ENCODE assay signal across 8 cellular contexts in the genomic region with DNA sequence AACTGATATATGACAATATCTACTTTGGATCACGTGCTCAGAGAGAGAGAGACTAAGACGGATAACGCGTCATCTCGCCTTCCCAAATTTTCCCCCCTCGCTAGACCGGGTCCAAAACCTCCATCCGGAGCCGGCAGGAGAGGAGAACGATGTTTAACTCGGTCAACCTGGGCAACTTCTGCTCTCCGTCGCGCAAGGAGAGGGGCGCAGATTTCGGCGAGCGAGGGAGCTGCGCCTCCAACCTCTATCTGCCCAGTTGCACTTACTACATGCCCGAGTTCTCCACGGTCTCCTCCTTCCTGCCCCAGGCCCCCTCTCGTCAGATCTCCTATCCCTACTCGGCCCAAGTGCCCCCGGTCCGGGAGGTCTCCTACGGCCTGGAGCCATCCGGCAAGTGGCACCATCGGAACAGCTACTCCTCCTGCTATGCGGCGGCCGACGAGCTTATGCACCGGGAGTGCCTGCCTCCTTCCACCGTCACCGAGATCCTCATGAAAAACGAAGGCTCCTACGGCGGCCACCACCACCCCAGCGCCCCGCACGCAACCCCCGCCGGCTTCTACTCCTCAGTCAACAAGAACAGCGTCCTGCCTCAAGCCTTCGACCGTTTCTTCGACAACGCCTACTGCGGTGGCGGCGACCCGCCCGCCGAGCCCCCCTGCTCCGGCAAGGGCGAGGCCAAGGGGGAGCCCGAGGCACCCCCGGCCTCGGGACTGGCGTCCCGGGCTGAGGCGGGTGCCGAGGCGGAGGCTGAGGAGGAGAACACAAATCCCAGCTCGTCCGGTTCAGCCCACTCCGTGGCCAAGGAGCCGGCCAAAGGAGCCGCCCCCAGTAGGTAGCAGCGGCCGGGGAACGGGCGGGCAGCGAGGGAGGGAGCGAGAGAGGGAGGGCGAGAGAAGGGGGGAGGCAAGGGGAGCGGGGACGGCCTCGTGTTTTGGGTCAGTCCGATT. TPM values are rescaled to one million over a fixed set of nuclear protein-coding genes. Genes with fewer than 3 reads are reported as not detected.
A peak's percentile ranks its signal among the peaks of the same experiment; 100 is the strongest.
DNase-seq lines count a peak whose midpoint lies in the region; ATAC-seq and TF ChIP-seq lines count a peak whose summit lies in the region.

A gene (plus strand): TSS at position 34 of the 950 bp plus-strand sequence. CDS start 116 bp downstream, at position 150.

- H3K4me3 ChIP-seq in breast epithelium (peak within 1 kb of the TSS; percentile 42 to 65 (median 46)), neural cell (ENCODE audit: low read length) (no peak within 1 kb of the TSS)

- POLR2A ChIA-PET in CD4-positive, alpha-beta T cell (lab: Charles Lee): interaction anchor here (1.0 to 1.3 kb wide), 2 partner anchors 9 to 18 kb away, joined by 3 to 4 read pairs; a partner anchor contains a TSS

- H2AFZ ChIP-seq in neural cell (ENCODE audit: low read depth, low read length): no peak within 1 kb of the TSS

- H3K4me3 Mint-ChIP-seq in CD4-positive, alpha-beta T cell: peak within 1 kb of the TSS; percentile 79
- H3K4me3 Mint-ChIP-seq in IgD-negative memory B cell: peak within 1 kb of the TSS; percentile 25 to 81 (median 62)

- TF ChIP-seq CTCF in CD4-positive, alpha-beta T cell (IDR thresholded peaks at IDR 0.05): no peak
- TF ChIP-seq CTCF in breast epithelium (IDR thresholded peaks at IDR 0.05) (no peak), neural cell (IDR thresholded peaks at IDR 0.05; ENCODE audit: poor library complexity, severe bottlenecking) (no peak)

- H3K27ac Mint-ChIP-seq in CD4-positive, alpha-beta T cell: peak within 1 kb of the TSS; percentile 80
- H3K27ac Mint-ChIP-seq in IgD-negative memory B cell: peak within 1 kb of the TSS; percentile 92 to 98 (median 95)

- no peak within 1 kb of the TSS for H3K9ac ChIP-seq in neural cell (ENCODE audit: low read length)

- TF ChIP-seq RAD21 in neural cell (conservative IDR thresholded peaks at IDR 0.05): no peak

- DNase-seq in CD4-positive, alpha-beta T cell: no peak
- no peak for DNase-seq in breast epithelium (ENCODE audit: low spot score in 2 of 2)
- no peak for DNase-seq in putamen (ENCODE audit: low spot score)
- DNase-seq in superior temporal gyrus (ENCODE audit: extremely low spot score): no peak

- H3K79me2 ChIP-seq in neural cell (replicated peaks; ENCODE audit: insufficient read depth, low read length): no peaks in the 10 kb centered on the region

- no peak for ATAC-seq in CD4-positive, alpha-beta T cell (ENCODE audit: poor library complexity)
- ATAC-seq in GM21367 (IDR thresholded peaks at IDR 0.05; ENCODE audit: unreplicated experiment) (no peak), GM18873 (IDR thresholded peaks at IDR 0.05; ENCODE audit: low FRiP score, unreplicated experiment) (no peak)

- H3K9me3 ChIP-seq in CD4-positive, alpha-beta T cell (ENCODE audit: control insufficient read depth, low read length): no peaks in the 10 kb centered on the region
- H3K9me3 ChIP-seq in breast epithelium (no peaks in the 10 kb centered on the region), neural cell (ENCODE audit: low read length) (no peaks in the 10 kb centered on the region)

- no peaks in the 10 kb centered on the region for H3K9me3 Mint-ChIP-seq in CD4-positive, alpha-beta T cell
- H3K9me3 Mint-ChIP-seq in IgD-negative memory B cell: peaks cover under 1 to 5% (median 2%) of the 10 kb centered on the region in 3 donors

- CTCF ChIA-PET in CD4-positive, alpha-beta T cell (lab: Charles Lee): no interaction called here

- no peak within 1 kb of the TSS for H3K27ac ChIP-seq in CD4-positive, alpha-beta T cell (ENCODE audit: low read depth, low read length)
- H3K27ac ChIP-seq in breast epithelium: peak within 1 kb of the TSS in 1 of 2 donors; percentile 25
- H3K27ac ChIP-seq in neural cell (ENCODE audit: low read length): no peak within 1 kb of the TSS

- H3K4me1 ChIP-seq in breast epithelium: peaks cover 0 to 8% of the 10 kb centered on the region in 2 donors

- H3K36me3 Mint-ChIP-seq in CD4-positive, alpha-beta T cell (ENCODE audit: low read depth): peaks cover 5% of the 10 kb centered on the region
- peaks cover 1% of the 10 kb centered on the region for H3K36me3 Mint-ChIP-seq in IgD-negative memory B cell

- intact Hi-C loops in CD4-positive, alpha-beta T cell (cut with DNase I, micrococcal nuclease): no loop called here
- intact Hi-C loops in breast epithelium (cut with DNase I; ENCODE audit: low total_unique reads): no loop called here

- peaks cover 98% of the 10 kb centered on the region for H3K27me3 ChIP-seq in CD4-positive, alpha-beta T cell (ENCODE audit: control insufficient read depth, insufficient read depth, low read length)
- peaks cover 11 to 99% of the 10 kb centered on the region in 2 donors for H3K27me3 ChIP-seq in breast epithelium
- peaks cover 99% of the 10 kb centered on the region for H3K27me3 ChIP-seq in neural cell (ENCODE audit: insufficient read depth, low read depth, low read length)

- H3K9me2 ChIP-seq in neural cell (ENCODE audit: insufficient read depth, low read length): no peaks in the 10 kb centered on the region

- peaks cover 97% of the 10 kb centered on the region for H3K27me3 Mint-ChIP-seq in CD4-positive, alpha-beta T cell
- peaks cover 78% of the 10 kb centered on the region for H3K27me3 Mint-ChIP-seq in IgD-negative memory B cell

- H3K4me1 Mint-ChIP-seq in CD4-positive, alpha-beta T cell (ENCODE audit: low read depth): peaks cover 34% of the 10 kb centered on the region
- H3K4me1 Mint-ChIP-seq in IgD-negative memory B cell: peaks cover 5 to 8% (median 5%) of the 10 kb centered on the region in 3 donors

- no peak for TF ChIP-seq EP300 in neural cell (conservative IDR thresholded peaks at IDR 0.05; ENCODE audit: poor library complexity, severe bottlenecking)

- no peaks in the 10 kb centered on the region for H3K36me3 ChIP-seq in breast epithelium
- no peaks in the 10 kb centered on the region for H3K36me3 ChIP-seq in neural cell (ENCODE audit: insufficient read depth, low read length)

- H3F3A ChIP-seq in neural cell (ENCODE audit: insufficient read depth, low read length, poor library complexity, severe bottlenecking): no peaks in the 10 kb centered on the region

- no peaks in the 10 kb centered on the region for H4K20me1 ChIP-seq in neural cell (ENCODE audit: insufficient read depth)

- H3K4me2 ChIP-seq in neural cell (ENCODE audit: low read length): no peak within 1 kb of the TSS

- no peak for TF ChIP-seq POLR2A in breast epithelium (IDR thresholded peaks at IDR 0.05)

TF ChIP-seq in neural cell, 6 proteins besides CTCF, POLR2A, EP300 and RAD21:
- no peak for TF ChIP-seq SMC3 (conservative IDR thresholded peaks at IDR 0.05; ENCODE audit: poor library complexity)
- TF ChIP-seq EZH2 (IDR thresholded peaks at IDR 0.05; ENCODE audit: borderline replicate concordance, insufficient read depth, low read length, poor library complexity, severe bottlenecking): peak; percentile 65

RNA-seq across cellular contexts. Expression of the gene that starts here (rescaled TPM):
- total RNA-seq in CD4-positive, alpha-beta T cell: not detected
- not detected for polyA plus RNA-seq in IgD-negative memory B cell
- under 1 TPM in 1 of 3 donors, not detected in 2; 0.29 TPM for total RNA-seq in breast epithelium
- polyA plus RNA-seq in neural cell: not detected in 2 replicates
- not detected in 2 replicates for polyA minus RNA-seq in neural cell
